Comparison of ENCODE assay signal across 30 cellular contexts in genomic region chr17:55458287-55458900, GRCh38. TPM values are rescaled to one million over a fixed set of nuclear protein-coding genes. Genes with fewer than 3 reads are reported as not detected.
DNase-seq lines count a peak whose midpoint lies in the region; ATAC-seq, FAIRE-seq and TF ChIP-seq lines count a peak whose summit lies in the region.
"Had no signal": no experiment of that assay in that cellular context is flagged by ENCODE, and none has a peak within 500 bp of the region (broad histone marks: within the 10 kb centered on the region; RNA-seq: fewer than 3 reads in every experiment).

No MANE protein-coding gene starts in this region.

- no peaks in the 10 kb centered on the region for H3K9me3 Mint-ChIP-seq in MCF 10A (ENCODE audit: unreplicated experiment)
- peaks cover 2% of the 10 kb centered on the region for H3K9me3 Mint-ChIP-seq in activated naive CD4-positive, alpha-beta T cell treated with anti-CD3 and anti-CD28 coated beads, Interleukin-2, amount 10 ng/mL, durations not matched to agents 7 days and 5 days
- H3K9me3 Mint-ChIP-seq: activated CD8-positive, alpha-beta T cell treated with anti-CD3 and anti-CD28 coated beads for 36 hours; activated naive CD4-positive, alpha-beta T cell treated with anti-CD3 and anti-CD28 coated beads, Interleukin-2, amount 50 U/mL, for 72 hours; stimulated activated naive CD8-positive, alpha-beta T cell treated with anti-CD3 and anti-CD28 coated beads, Interleukin-15, amount 100 ng/mL, for 72 hours had no signal

- no peaks in the 10 kb centered on the region for H3K9me3 ChIP-seq in breast epithelium
- no peaks in the 10 kb centered on the region for H3K9me3 ChIP-seq in K562 (replicated peaks; ENCODE audit: control insufficient read depth, insufficient read depth, low read depth, low read length)
- no peaks in the 10 kb centered on the region for H3K9me3 ChIP-seq in trophoblast cell (ENCODE audit: insufficient read depth, low read depth, low read length)
- H3K9me3 ChIP-seq: MG63, Peyer's patch had no signal

- peak overlapping the region; percentile 46 for H3K27ac Mint-ChIP-seq in MCF 10A (ENCODE audit: low read depth, unreplicated experiment)
- no peak overlapping the region for H3K27ac Mint-ChIP-seq in activated naive CD4-positive, alpha-beta T cell treated with anti-CD3 and anti-CD28 coated beads, Interleukin-2, amount 10 ng/mL, durations not matched to agents 7 days and 5 days
- H3K27ac Mint-ChIP-seq: activated CD4-positive, alpha-beta T cell treated with anti-CD3 and anti-CD28 coated beads for 36 hours; activated CD8-positive, alpha-beta T cell treated with anti-CD3 and anti-CD28 coated beads for 36 hours; CD4-positive, CD25-positive, alpha-beta regulatory T cell; H9; stimulated activated naive CD8-positive, alpha-beta T cell treated with anti-CD3 and anti-CD28 coated beads, Interleukin-15, amount 100 ng/mL, for 72 hours had no signal

- ATAC-seq in K562 (no peak), HG03108 (IDR thresholded peaks at IDR 0.05; ENCODE audit: unreplicated experiment) (no peak)
- ATAC-seq: left lobe of liver had no signal

- intact Hi-C loops in MCF 10A (cut with micrococcal nuclease) (no loop called here), breast epithelium (cut with DNase I; ENCODE audit: low total_unique reads) (no loop called here), K562 (cut with micrococcal nuclease) (loop anchor here (10.0 kb wide), 1 partner anchor 276 kb away; no protein-coding TSS in a partner anchor)

- no peak overlapping the region for H4K12ac ChIP-seq in trophoblast cell (ENCODE audit: low read depth, low read length)

- no peak overlapping the region for H3K9ac ChIP-seq in K562 (ENCODE audit: insufficient read depth in 1 of 2, low read depth in 2 of 2, low read length in 2 of 2)
- no peak overlapping the region for H3K9ac ChIP-seq in trophoblast cell (ENCODE audit: low read length)
- H3K9ac ChIP-seq: parathyroid adenoma had no signal

- H3K4me3 ChIP-seq in breast epithelium (no peak overlapping the region), K562 (no peak overlapping the region), trophoblast cell (ENCODE audit: low read depth, low read length) (no peak overlapping the region)
- H3K4me3 ChIP-seq: MG63, Peyer's patch had no signal

- no peak overlapping the region for H4K91ac ChIP-seq in trophoblast cell (ENCODE audit: low read depth, low read length)

- POLR2A ChIA-PET in MCF 10A (lab: Yijun Ruan, JAX): interaction anchor here (0.6 to 1.0 kb wide), 2 partner anchors 18 to 138 kb away, joined by 3 read pairs; no protein-coding TSS in a partner anchor
- POLR2A ChIA-PET in K562 (lab: Yijun Ruan, JAX): no interaction called here

- H3K4me3 Mint-ChIP-seq in MCF 10A (ENCODE audit: unreplicated experiment): no peak overlapping the region
- no peak overlapping the region for H3K4me3 Mint-ChIP-seq in activated naive CD4-positive, alpha-beta T cell treated with anti-CD3 and anti-CD28 coated beads, Interleukin-2, amount 10 ng/mL, durations not matched to agents 7 days and 5 days
- H3K4me3 Mint-ChIP-seq: activated CD4-positive, alpha-beta T cell treated with anti-CD3 and anti-CD28 coated beads for 36 hours; activated CD8-positive, alpha-beta T cell treated with anti-CD3 and anti-CD28 coated beads for 36 hours; CD4-positive, CD25-positive, alpha-beta regulatory T cell; H9; neural crest cell; stimulated activated naive CD8-positive, alpha-beta T cell treated with anti-CD3 and anti-CD28 coated beads, Interleukin-15, amount 100 ng/mL, for 72 hours had no signal

- TF ChIP-seq CTCF in MCF 10A (IDR thresholded peaks at IDR 0.05; ENCODE audit: unreplicated experiment): no peak
- no peak for TF ChIP-seq CTCF in breast epithelium (IDR thresholded peaks at IDR 0.05)
- no peak for TF ChIP-seq CTCF in K562 (IDR thresholded peaks at IDR 0.05 in 2 of 3, conservative IDR thresholded peaks at IDR 0.05 in 1 of 3; ENCODE audit: insufficient read depth in 2 of 3, low read depth in 1 of 3, low read length in 3 of 3)

- no peaks in the 10 kb centered on the region for H4K20me1 ChIP-seq in K562 (replicated peaks; ENCODE audit: control insufficient read depth, insufficient read depth, low read length)

- no peak overlapping the region for H3K14ac ChIP-seq in trophoblast cell (ENCODE audit: low read length)

- H3K4me2 ChIP-seq in K562 (ENCODE audit: insufficient read depth, low read length): no peak overlapping the region
- no peak overlapping the region for H3K4me2 ChIP-seq in trophoblast cell (ENCODE audit: low read length)

- no peak overlapping the region for H3K18ac ChIP-seq in trophoblast cell (ENCODE audit: low read length)

- H3K27me3 ChIP-seq in breast epithelium (no peaks in the 10 kb centered on the region), K562 (ENCODE audit: control insufficient read depth in 2 of 2, insufficient read depth in 2 of 2, low read length in 2 of 2) (no peaks in the 10 kb centered on the region), trophoblast cell (ENCODE audit: insufficient read depth, low read length) (no peaks in the 10 kb centered on the region)
- H3K27me3 ChIP-seq: MG63, Peyer's patch had no signal

- peaks cover 6% of the 10 kb centered on the region for H3K36me3 Mint-ChIP-seq in MCF 10A (ENCODE audit: insufficient read depth, unreplicated experiment)
- H3K36me3 Mint-ChIP-seq in activated naive CD4-positive, alpha-beta T cell treated with anti-CD3 and anti-CD28 coated beads, Interleukin-2, amount 10 ng/mL, durations not matched to agents 7 days and 5 days: no peaks in the 10 kb centered on the region
- H3K36me3 Mint-ChIP-seq: activated naive CD4-positive, alpha-beta T cell treated with anti-CD3 and anti-CD28 coated beads, Interleukin-2, amount 50 U/mL, for 72 hours; CD4-positive, CD25-positive, alpha-beta regulatory T cell had no signal

- CTCF ChIA-PET in MCF 10A (lab: Yijun Ruan, JAX) (interaction anchor here (0.5 to 1.2 kb wide), 5 partner anchors 9 to 245 kb away, joined by 3 to 4 read pairs (median 3); no protein-coding TSS in a partner anchor), K562 (lab: Yijun Ruan, JAX; ENCODE audit: low intra/inter-chr PET ratio) (no interaction called here)
- CTCF ChIA-PET in activated naive CD4-positive, alpha-beta T cell treated with anti-CD3 and anti-CD28 coated beads, Interleukin-2, amount 10 ng/mL, durations not matched to agents 7 days and 5 days (lab: Charles Lee): interaction anchor here (0.7 kb wide), 1 partner anchor 149 kb away, joined by 3 read pairs; no protein-coding TSS in a partner anchor

- peaks cover 14% of the 10 kb centered on the region for H3K4me1 Mint-ChIP-seq in MCF 10A (ENCODE audit: insufficient read depth, unreplicated experiment)
- H3K4me1 Mint-ChIP-seq in activated naive CD4-positive, alpha-beta T cell treated with anti-CD3 and anti-CD28 coated beads, Interleukin-2, amount 10 ng/mL, durations not matched to agents 7 days and 5 days: peaks cover 13% of the 10 kb centered on the region

- no peak overlapping the region for H2BK12ac ChIP-seq in trophoblast cell (ENCODE audit: low read length)

- no peak overlapping the region for H2AK5ac ChIP-seq in trophoblast cell (ENCODE audit: low read length)

- H3K27ac ChIP-seq in breast epithelium (no peak overlapping the region), K562 (ENCODE audit: extremely low read depth, low read depth, low read length) (no peak overlapping the region), trophoblast cell (ENCODE audit: low read depth, low read length) (no peak overlapping the region)
- H3K27ac ChIP-seq: parathyroid adenoma, Peyer's patch had no signal

- H3K27me3 Mint-ChIP-seq in MCF 10A (ENCODE audit: insufficient read depth, unreplicated experiment): no peaks in the 10 kb centered on the region
- no peaks in the 10 kb centered on the region for H3K27me3 Mint-ChIP-seq in activated naive CD4-positive, alpha-beta T cell treated with anti-CD3 and anti-CD28 coated beads, Interleukin-2, amount 10 ng/mL, durations not matched to agents 7 days and 5 days

- no peaks in the 10 kb centered on the region for H3K9me1 ChIP-seq in K562 (ENCODE audit: control insufficient read depth, insufficient read depth, low read length)

- TF ChIP-seq RAD21 in K562 (CRISPR knock-in tag; conservative IDR thresholded peaks at IDR 0.05 in 1 of 2, IDR thresholded peaks at IDR 0.05 in 1 of 2): no peak

- H4K8ac ChIP-seq in trophoblast cell (ENCODE audit: low read depth, low read length): no peak overlapping the region

- H3K79me1 ChIP-seq in trophoblast cell (ENCODE audit: low read length): peaks cover 2% of the 10 kb centered on the region

- H2AFZ ChIP-seq in K562 (ENCODE audit: low read depth, low read length) (no peak overlapping the region), trophoblast cell (ENCODE audit: insufficient read depth, low read length, poor library complexity) (no peak overlapping the region)
- H2AFZ ChIP-seq: parathyroid adenoma had no signal

- H2BK5ac ChIP-seq in trophoblast cell (ENCODE audit: low read depth, low read length, poor library complexity): no peak overlapping the region

- BruUV-seq in MCF 10A (replicated peaks; lab: Mats Ljungman, UMichigan): no TSS peak
- no TSS peak for BruUV-seq in K562 (replicated peaks; lab: Mats Ljungman, UMichigan)

- H3K36me3 ChIP-seq in breast epithelium (no peaks in the 10 kb centered on the region), K562 (ENCODE audit: control insufficient read depth, insufficient read depth, low read length) (no peaks in the 10 kb centered on the region), trophoblast cell (ENCODE audit: control insufficient read depth in 1 of 2, insufficient read depth in 2 of 2, low read length in 2 of 2) (no peaks in the 10 kb centered on the region)
- H3K36me3 ChIP-seq: MG63, Peyer's patch had no signal

- 72% methylated on average over 21 of the region's 22 CpGs for WGBS in K562 (ENCODE audit: insufficient coverage, low coverage, missing lambda C conversion rate)
- WGBS in trophoblast cell (ENCODE audit: extremely low coverage, insufficient coverage, insufficient read length): no CpG with 5 or more reads among the region's 22 CpGs

- H3K23ac ChIP-seq in trophoblast cell (ENCODE audit: low read length): no peak overlapping the region

- no peak overlapping the region for H3K4ac ChIP-seq in trophoblast cell (ENCODE audit: low read depth, low read length)

- in situ Hi-C loops in K562 (cut with MboI): no loop called here

- no peak for TF ChIP-seq EP300 in K562 (IDR thresholded peaks at IDR 0.05; ENCODE audit: low read length)

- no peak for DNase-seq in MCF 10A (ENCODE audit: unreplicated experiment)
- no peak for DNase-seq in breast epithelium (ENCODE audit: low spot score in 2 of 2)
- peak; percentile 45 for DNase-seq in NCI-H69 (lab: John Stamatoyannopoulos, UW)
- no peak for DNase-seq in K562 (ENCODE audit: extremely low read depth in 1 of 4, low spot score in 3 of 4)
- DNase-seq in trophoblast cell: peak; percentile 87 to 93
- DNase-seq in activated naive CD4-positive, alpha-beta T cell treated with anti-CD3 and anti-CD28 coated beads, Interleukin-2, amount 10 ng/mL, durations not matched to agents 7 days and 5 days: no peak
- DNase-seq in RKO (ENCODE audit: low spot score): no peak
- DNase-seq: AML-193, H9, KBM-7, NCI-H1105, NCI-H187 treated with DMSO at 0.1 percent for 48 hours, NCI-H526, Peyer's patch, SIG-M5 had no signal

- no peak overlapping the region for H2BK120ac ChIP-seq in trophoblast cell (ENCODE audit: insufficient read depth, low read length, poor library complexity)

- TF ChIP-seq POLR2A in breast epithelium (IDR thresholded peaks at IDR 0.05) (no peak), K562 (conservative IDR thresholded peaks at IDR 0.05) (no peak)

- H3K79me2 ChIP-seq in K562 (ENCODE audit: control insufficient read depth, insufficient read depth, low read length): no peaks in the 10 kb centered on the region
- H3K79me2 ChIP-seq in trophoblast cell (ENCODE audit: control insufficient read depth, insufficient read depth, low read length, poor library complexity): no peaks in the 10 kb centered on the region
- H3K79me2 ChIP-seq: parathyroid adenoma had no signal

- FAIRE-seq in K562 (lab: Jason Lieb, UNC): no peak
- FAIRE-seq: A204.1, colon had no signal

- no peaks in the 10 kb centered on the region for H3K4me1 ChIP-seq in breast epithelium
- H3K4me1 ChIP-seq in K562 (replicated peaks in 1 of 2; ENCODE audit: control insufficient read depth in 2 of 2, insufficient read depth in 2 of 2, low read length in 2 of 2): peaks cover 5 to 7% of the 10 kb centered on the region in 2 experiments
- H3K4me1 ChIP-seq in trophoblast cell (ENCODE audit: control insufficient read depth in 1 of 2, insufficient read depth in 2 of 2, low read length in 2 of 2): peaks cover 0 to 2% of the 10 kb centered on the region in 2 experiments
- H3K4me1 ChIP-seq: Peyer's patch had no signal

RNA-seq across cellular contexts. Expression of gene MMD, which starts 36.8 kb away (rescaled TPM):
- total RNA-seq in MCF 10A (2022) (4.5 and 5.9 TPM in 2 replicates), breast epithelium (100 to 1,000 TPM in 1 of 3 donors, 10 to 100 TPM in 2; 28.0 to 140 (median 34.1) TPM), K562 (2014; rRNA removed) (6.7 and 11.0 TPM in 2 replicates), K562 (2014; rRNA removed; fragmentation: Illumina TruSeq; extraction: Trizol) (10.7 and 11.7 TPM in 2 replicates), K562 (2015; rRNA removed; fragmentation: Illumina TruSeq; extraction: Trizol) (7.3 and 8.8 TPM in 2 replicates), K562 (2021) (15.2 TPM in 2 replicates)
- total RNA-seq in K562 (2011; cell fraction: chromatin; rRNA removed; ENCODE audit: low replicate concordance): 16.5 and 29.7 TPM in 2 replicates
- 11.6 and 13.0 TPM in 2 replicates for total RNA-seq in K562 (2011; cell fraction: nucleolus; rRNA removed)
- total RNA-seq in K562 (2011; cell fraction: nucleoplasm; rRNA removed): 17.2 and 29.8 TPM in 2 replicates
- polyA plus RNA-seq in K562 (2011; rRNA removed) (17.7 and 18.9 TPM in 2 replicates), K562 (2014; fragmentation: Illumina TruSeq; extraction: Trizol) (9.6 and 11.1 TPM in 2 replicates), K562 (2014; fragmentation: Nextera tagmentation; extraction: Ambion mirVana) (1 to 10 TPM; 3.1 to 4.0 TPM), K562 (2014; rRNA removed) (11.5 and 12.6 TPM in 2 replicates)
- polyA plus RNA-seq in K562 (2011; cell fraction: cytosol; rRNA removed): 9.2 and 11.6 TPM in 2 replicates
- 12.3 and 13.0 TPM in 2 replicates for polyA plus RNA-seq in K562 (2011; cell fraction: nucleus; rRNA removed)
- polyA plus RNA-seq in K562 (2012): 8.0 and 11.8 TPM in 2 replicates
- 14.3 TPM in 2 replicates for polyA minus RNA-seq in K562 (2011; rRNA and poly(A)+ RNA removed)
- 3.5 and 7.0 TPM in 2 replicates for polyA minus RNA-seq in K562 (2011; cell fraction: cytosol; rRNA and poly(A)+ RNA removed)
- 9.4 and 13.0 TPM in 2 replicates for polyA minus RNA-seq in K562 (2011; cell fraction: nucleus; rRNA and poly(A)+ RNA removed)
- 52.1 and 57.7 TPM in 2 replicates for polyA plus RNA-seq in trophoblast cell (2013)

RNA-seq across cellular contexts. Expression of gene SMIM36, which starts 52.9 kb away (rescaled TPM):
- total RNA-seq in MCF 10A (2022) (not detected in 2 replicates), breast epithelium (not detected), K562 (2014; rRNA removed) (not detected in 2 replicates), K562 (2014; rRNA removed; fragmentation: Illumina TruSeq; extraction: Trizol) (not detected in 2 replicates), K562 (2015; rRNA removed; fragmentation: Illumina TruSeq; extraction: Trizol) (not detected in 2 replicates), K562 (2021) (not detected in 2 replicates)
- total RNA-seq in K562 (2011; cell fraction: chromatin; rRNA removed; ENCODE audit: low replicate concordance): not detected in 2 replicates
- total RNA-seq in K562 (2011; cell fraction: nucleolus; rRNA removed): not detected in 2 replicates
- total RNA-seq in K562 (2011; cell fraction: nucleoplasm; rRNA removed): not detected in 2 replicates
- polyA plus RNA-seq in K562 (2011; rRNA removed) (not detected in 2 replicates), K562 (2014; fragmentation: Illumina TruSeq; extraction: Trizol) (not detected in 2 replicates), K562 (2014; fragmentation: Nextera tagmentation; extraction: Ambion mirVana) (not detected), K562 (2014; rRNA removed) (not detected in 2 replicates)
- not detected in 2 replicates for polyA plus RNA-seq in K562 (2011; cell fraction: cytosol; rRNA removed)
- polyA plus RNA-seq in K562 (2011; cell fraction: nucleus; rRNA removed): not detected in 2 replicates
- not detected in 2 replicates for polyA plus RNA-seq in K562 (2012)
- not detected in 2 replicates for polyA minus RNA-seq in K562 (2011; rRNA and poly(A)+ RNA removed)
- not detected in 2 replicates for polyA minus RNA-seq in K562 (2011; cell fraction: cytosol; rRNA and poly(A)+ RNA removed)
- not detected in 2 replicates for polyA minus RNA-seq in K562 (2011; cell fraction: nucleus; rRNA and poly(A)+ RNA removed)
- not detected in 2 replicates for polyA plus RNA-seq in trophoblast cell (2013)
- total RNA-seq: activated CD4-positive, alpha-beta T cell treated with anti-CD3 and anti-CD28 coated beads for 36 hours; activated CD8-positive, alpha-beta T cell treated with anti-CD3 and anti-CD28 coated beads for 36 hours; activated naive CD4-positive, alpha-beta T cell treated with anti-CD3 and anti-CD28 coated beads, Interleukin-2, amount 50 U/mL, for 72 hours; CD4-positive, CD25-positive, alpha-beta regulatory T cell; glomerular endothelial cell; H9; left lobe of liver; mesenteric fat pad; neural crest cell; Peyer's patch had no signal
- polyA plus RNA-seq: CD4-positive, CD25-positive, alpha-beta regulatory T cell; thymus had no signal

Comparison
In these comparisons a context has a peak if more than half of its experiments do, and no peak if none do; other contexts are left out.
1. DNase-seq: peak in NCI-H69 (single experiment) and trophoblast cell (2 of 2); none in MCF 10A (single experiment), breast epithelium (0 of 2), K562 (0 of 4), activated naive CD4-positive, alpha-beta T cell treated with anti-CD3 and anti-CD28 coated beads, Interleukin-2, amount 10 ng/mL, durations not matched to agents 7 days and 5 days (single experiment) and RKO (single experiment).